ENCODE assay signal across 10 cellular contexts in the genomic region with DNA sequence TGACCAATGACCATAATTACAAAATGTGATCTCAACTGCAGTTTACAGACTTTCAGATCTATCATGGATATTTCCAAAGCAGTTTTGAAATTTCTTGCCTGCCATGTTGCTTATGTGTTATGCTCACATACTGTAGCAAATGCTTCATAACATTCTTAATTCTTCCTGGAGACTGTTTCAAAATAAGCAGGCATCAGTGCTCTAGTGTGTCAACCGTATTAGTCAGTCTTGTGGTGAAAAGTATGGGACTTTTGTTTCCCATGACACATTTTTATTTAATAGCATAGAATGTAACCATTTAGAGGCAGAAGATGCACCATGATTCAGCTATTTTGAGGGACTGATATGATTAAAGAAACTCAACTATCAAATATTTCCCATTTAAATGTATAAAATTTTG. TPM values are rescaled to one million over a fixed set of nuclear protein-coding genes. Genes with fewer than 3 reads are reported as not detected.
A peak's percentile ranks its signal among the peaks of the same experiment; 100 is the strongest.
DNase-seq lines count a peak whose midpoint lies in the region; ATAC-seq and TF ChIP-seq lines count a peak whose summit lies in the region.
"Had no signal": no experiment of that assay in that cellular context is flagged by ENCODE, and none has a peak within 500 bp of the region (broad histone marks: within the 10 kb centered on the region; RNA-seq: fewer than 3 reads in every experiment).

No MANE protein-coding gene starts in this region.

- no peak for DNase-seq in activated naive CD8-positive, alpha-beta T cell treated with anti-CD3 and anti-CD28 coated beads, Interleukin-2, amount 50 U/mL, for 24 hours
- DNase-seq in activated naive CD8-positive, alpha-beta T cell treated with anti-CD3 and anti-CD28 coated beads for 36 hours, result no peak
- peak; percentile 76 for DNase-seq in fibroblast of villous mesenchyme (ENCODE audit: low read depth)
- DNase-seq in stimulated activated effector memory CD8-positive, alpha-beta T cell treated with anti-CD3 and anti-CD28 coated beads, Interleukin-12 subunit alpha, Interleukin-12 subunit beta, amount 100 ng/mL, for 72 hours (ENCODE audit: low spot score in 2 of 2), result no peak
- no peak for DNase-seq in activated T-cell treated with anti-CD3 and anti-CD28 coated beads, Interleukin-2, amount 50 U/mL, for 1 hour
- DNase-seq in NCI-H1694 (lab: John Stamatoyannopoulos, UW), result no peak
- DNase-seq in SIG-M5 (lab: John Stamatoyannopoulos, UW), result no peak
- DNase-seq: effector CD4-positive, alpha-beta T cell; T-cell had no signal

- no peaks in the 10 kb centered on the region for H3K9me3 Mint-ChIP-seq in activated naive CD8-positive, alpha-beta T cell treated with anti-CD3 and anti-CD28 coated beads, Interleukin-2, amount 50 U/mL, for 24 hours
- H3K9me3 Mint-ChIP-seq in activated naive CD8-positive, alpha-beta T cell treated with anti-CD3 and anti-CD28 coated beads for 36 hours, result no peaks in the 10 kb centered on the region
- no peaks in the 10 kb centered on the region for H3K9me3 Mint-ChIP-seq in stimulated activated effector memory CD8-positive, alpha-beta T cell treated with anti-CD3 and anti-CD28 coated beads, Interleukin-12 subunit alpha, Interleukin-12 subunit beta, amount 100 ng/mL, for 72 hours
- H3K9me3 Mint-ChIP-seq: T-cell had no signal

- no peak overlapping the region for H3K4me3 Mint-ChIP-seq in activated naive CD8-positive, alpha-beta T cell treated with anti-CD3 and anti-CD28 coated beads, Interleukin-2, amount 50 U/mL, for 24 hours
- H3K4me3 Mint-ChIP-seq in activated naive CD8-positive, alpha-beta T cell treated with anti-CD3 and anti-CD28 coated beads for 36 hours, result no peak overlapping the region
- H3K4me3 Mint-ChIP-seq in stimulated activated effector memory CD8-positive, alpha-beta T cell treated with anti-CD3 and anti-CD28 coated beads, Interleukin-12 subunit alpha, Interleukin-12 subunit beta, amount 100 ng/mL, for 72 hours, result no peak overlapping the region
- H3K4me3 Mint-ChIP-seq: T-cell had no signal

- H3K4me1 Mint-ChIP-seq in activated naive CD8-positive, alpha-beta T cell treated with anti-CD3 and anti-CD28 coated beads, Interleukin-2, amount 50 U/mL, for 24 hours, result peaks cover 9% of the 10 kb centered on the region
- H3K4me1 Mint-ChIP-seq in activated naive CD8-positive, alpha-beta T cell treated with anti-CD3 and anti-CD28 coated beads for 36 hours, result peaks cover 7% of the 10 kb centered on the region
- peaks cover 6% of the 10 kb centered on the region for H3K4me1 Mint-ChIP-seq in stimulated activated effector memory CD8-positive, alpha-beta T cell treated with anti-CD3 and anti-CD28 coated beads, Interleukin-12 subunit alpha, Interleukin-12 subunit beta, amount 100 ng/mL, for 72 hours

- no peak overlapping the region for H3K27ac Mint-ChIP-seq in activated naive CD8-positive, alpha-beta T cell treated with anti-CD3 and anti-CD28 coated beads, Interleukin-2, amount 50 U/mL, for 24 hours
- H3K27ac Mint-ChIP-seq in activated naive CD8-positive, alpha-beta T cell treated with anti-CD3 and anti-CD28 coated beads for 36 hours, result no peak overlapping the region
- no peak overlapping the region for H3K27ac Mint-ChIP-seq in stimulated activated effector memory CD8-positive, alpha-beta T cell treated with anti-CD3 and anti-CD28 coated beads, Interleukin-12 subunit alpha, Interleukin-12 subunit beta, amount 100 ng/mL, for 72 hours
- H3K27ac Mint-ChIP-seq: T-cell had no signal

- H3K27me3 Mint-ChIP-seq in activated naive CD8-positive, alpha-beta T cell treated with anti-CD3 and anti-CD28 coated beads, Interleukin-2, amount 50 U/mL, for 24 hours, result peaks cover 55% of the 10 kb centered on the region
- H3K27me3 Mint-ChIP-seq in activated naive CD8-positive, alpha-beta T cell treated with anti-CD3 and anti-CD28 coated beads for 36 hours, result peaks cover 76% of the 10 kb centered on the region

- H3K36me3 Mint-ChIP-seq in activated naive CD8-positive, alpha-beta T cell treated with anti-CD3 and anti-CD28 coated beads, Interleukin-2, amount 50 U/mL, for 24 hours (ENCODE audit: low read depth), result no peaks in the 10 kb centered on the region
- H3K36me3 Mint-ChIP-seq in activated naive CD8-positive, alpha-beta T cell treated with anti-CD3 and anti-CD28 coated beads for 36 hours, result no peaks in the 10 kb centered on the region
- no peaks in the 10 kb centered on the region for H3K36me3 Mint-ChIP-seq in stimulated activated effector memory CD8-positive, alpha-beta T cell treated with anti-CD3 and anti-CD28 coated beads, Interleukin-12 subunit alpha, Interleukin-12 subunit beta, amount 100 ng/mL, for 72 hours
- H3K36me3 Mint-ChIP-seq: T-cell had no signal

- ATAC-seq in activated naive CD8-positive, alpha-beta T cell treated with anti-CD3 and anti-CD28 coated beads, Interleukin-2, amount 50 U/mL, for 24 hours, result peak; percentile 55
- peak; percentile 47 for ATAC-seq in SK-N-SH treated with all-trans-retinoic acid at 6 μM for 48 hours
- peak; percentile 73 for ATAC-seq in stimulated activated effector memory CD8-positive, alpha-beta T cell treated with anti-CD3 and anti-CD28 coated beads, Interleukin-12 subunit alpha, Interleukin-12 subunit beta, amount 100 ng/mL, for 72 hours
- ATAC-seq: T-cell had no signal

- TF ChIP-seq CTCF in fibroblast of villous mesenchyme (IDR thresholded peaks at IDR 0.05; ENCODE audit: insufficient read depth, low read depth, low read length), result no peak

- no peak overlapping the region for H3K4me3 ChIP-seq in fibroblast of villous mesenchyme (ENCODE audit: low read depth, low read length)

TF ChIP-seq in SK-N-SH treated with all-trans-retinoic acid at 6 μM for 48 hours, 23 proteins besides CTCF, POLR2A, EP300 and RAD21:
- TF ChIP-seq GLIS3 (CRISPR knock-in tag; IDR thresholded peaks at IDR 0.05) (no peak), RARB (CRISPR knock-in tag; IDR thresholded peaks at IDR 0.05) (no peak), CREB5 (CRISPR knock-in tag; IDR thresholded peaks at IDR 0.05; ENCODE audit: low read depth) (no peak), ISL1 (CRISPR knock-in tag; IDR thresholded peaks at IDR 0.05) (no peak)
TF ChIP-seq in SK-N-SH treated with all-trans-retinoic acid at 6 μM for 48 hours: peak in this region for 0.

RNA-seq across cellular contexts. Expression of gene POPDC3, which starts 1.7 kb away (rescaled TPM):
- not detected for total RNA-seq in activated naive CD8-positive, alpha-beta T cell treated with anti-CD3 and anti-CD28 coated beads for 36 hours
- 17.7 and 19.4 TPM in 2 replicates for total RNA-seq in fibroblast of villous mesenchyme
- total RNA-seq: T-cell had no signal

Comparison
In these comparisons a context has a peak if more than half of its experiments do, and no peak if none do; other contexts are left out.
1. RNA of gene POPDC3, which starts 1.7 kb away (total RNA-seq): 17.7 to 19.4 TPM in fibroblast of villous mesenchyme; not detected in activated naive CD8-positive, alpha-beta T cell treated with anti-CD3 and anti-CD28 coated beads for 36 hours; every median in the first group is over 10 times any median in the second.
2. Peak in every context shown above with its lines, with median percentiles within 50 percentile points of each other: ATAC-seq.